21 cellular contexts compared by ENCODE assay signal in the genomic region with DNA sequence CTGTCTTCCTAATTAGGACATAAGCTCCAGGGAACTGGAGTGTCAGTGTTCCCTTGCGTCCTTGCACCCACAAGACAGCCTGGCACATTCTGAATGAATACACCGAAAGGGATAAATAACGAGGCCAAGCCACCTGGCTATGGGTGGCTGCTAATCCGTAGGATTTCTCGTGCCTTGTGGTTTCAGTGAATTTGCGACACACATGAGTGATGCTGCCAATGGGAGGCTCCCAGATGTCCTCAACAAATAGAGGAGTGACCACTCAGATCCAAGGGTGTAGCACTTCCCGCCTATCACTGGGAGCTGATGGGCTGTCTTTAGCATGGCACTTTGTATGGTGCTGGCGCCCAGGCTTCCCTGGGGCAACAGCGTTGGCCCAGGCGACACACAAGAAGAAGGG.
"Had no signal": no experiment of that assay in that cellular context is flagged by ENCODE, and none has a peak within 500 bp of the region (broad histone marks: within the 10 kb centered on the region; RNA-seq: fewer than 3 reads in every experiment).

No MANE protein-coding gene starts in this region.

- H3K27me3 Mint-ChIP-seq: activated T-helper 17 cell treated with anti-CD3 and anti-CD28 coated beads, Interleukin-2, amount 50 U/mL, for 72 hours had no signal

- H3K4me3 Mint-ChIP-seq: activated CD4-positive, alpha-beta memory T cell treated with anti-CD3 and anti-CD28 coated beads, Interleukin-2, amount 10 ng/mL, durations not matched to agents 7 days and 5 days; activated CD4-positive, alpha-beta T cell treated with anti-CD3 and anti-CD28 coated beads, Interleukin-2, amount 10 ng/mL, durations not matched to agents 24 days and 14 days; activated T-helper 17 cell treated with anti-CD3 and anti-CD28 coated beads, Interleukin-2, amount 50 U/mL, for 72 hours; memory B cell; nephron progenitor cell; stimulated activated effector memory CD8-positive, alpha-beta T cell treated with anti-CD3 and anti-CD28 coated beads, Interleukin-12 subunit alpha, Interleukin-12 subunit beta, amount 100 ng/mL, for 72 hours; T-helper 1 cell treated with Interleukin-12 subunit alpha and Interleukin-12 subunit beta and Interleukin-4 antibody, amounts not matched to agents 30 μg/mL and 1 μg/mL, for 36 hours; WTC11 had no signal

- H3K27me3 ChIP-seq: cardiac muscle cell, foreskin keratinocyte, pancreas, transverse colon, uterus had no signal

- H3K4me3 ChIP-seq: cardiac muscle cell, pancreas, stomach, transverse colon, uterus had no signal

- H3K27ac Mint-ChIP-seq: activated CD4-positive, alpha-beta memory T cell treated with anti-CD3 and anti-CD28 coated beads, Interleukin-2, amount 10 ng/mL, durations not matched to agents 7 days and 5 days; activated CD4-positive, alpha-beta T cell treated with anti-CD3 and anti-CD28 coated beads, Interleukin-2, amount 10 ng/mL, durations not matched to agents 24 days and 14 days; activated T-helper 17 cell treated with anti-CD3 and anti-CD28 coated beads, Interleukin-2, amount 50 U/mL, for 72 hours; memory B cell; stimulated activated effector memory CD8-positive, alpha-beta T cell treated with anti-CD3 and anti-CD28 coated beads, Interleukin-12 subunit alpha, Interleukin-12 subunit beta, amount 100 ng/mL, for 72 hours; T-helper 1 cell treated with Interleukin-12 subunit alpha and Interleukin-12 subunit beta and Interleukin-4 antibody, amounts not matched to agents 30 μg/mL and 1 μg/mL, for 36 hours; WTC11 had no signal

- H3K4me1 Mint-ChIP-seq: activated CD4-positive, alpha-beta T cell treated with anti-CD3 and anti-CD28 coated beads, Interleukin-2, amount 10 ng/mL, durations not matched to agents 24 days and 14 days; memory B cell had no signal

- H3K27ac ChIP-seq: cardiac muscle cell, foreskin keratinocyte, pancreas, stomach, transverse colon, uterus had no signal

- DNase-seq: activated CD4-positive, alpha-beta memory T cell treated with anti-CD3 and anti-CD28 coated beads, Interleukin-2, amount 10 ng/mL, durations not matched to agents 7 days and 5 days; activated CD4-positive, alpha-beta T cell treated with anti-CD3 and anti-CD28 coated beads, Interleukin-2, amount 10 ng/mL, durations not matched to agents 24 days and 14 days; activated naive CD4-positive, alpha-beta T cell treated with Interleukin-2 at 50 U/mL for 16 hours; dermis blood vessel endothelial cell; effector CD8-positive, alpha-beta T cell; foreskin keratinocyte; left colon; nephron progenitor cell; right cardiac atrium; stimulated activated CD4-positive, alpha-beta T cell treated with anti-CD3 and anti-CD28 coated beads, Interleukin-2, amount 100 ng/mL, for 24 hours; stomach; T1000; transverse colon; uterus had no signal

- H3K4me1 ChIP-seq: foreskin keratinocyte, pancreas, stomach, transverse colon, uterus had no signal

- H3K9me3 Mint-ChIP-seq: activated CD4-positive, alpha-beta memory T cell treated with anti-CD3 and anti-CD28 coated beads, Interleukin-2, amount 10 ng/mL, durations not matched to agents 7 days and 5 days; activated CD4-positive, alpha-beta T cell treated with anti-CD3 and anti-CD28 coated beads, Interleukin-2, amount 10 ng/mL, durations not matched to agents 24 days and 14 days; activated T-helper 17 cell treated with anti-CD3 and anti-CD28 coated beads, Interleukin-2, amount 50 U/mL, for 72 hours; stimulated activated effector memory CD8-positive, alpha-beta T cell treated with anti-CD3 and anti-CD28 coated beads, Interleukin-12 subunit alpha, Interleukin-12 subunit beta, amount 100 ng/mL, for 72 hours; T-helper 1 cell treated with Interleukin-12 subunit alpha and Interleukin-12 subunit beta and Interleukin-4 antibody, amounts not matched to agents 30 μg/mL and 1 μg/mL, for 36 hours had no signal

- H3K36me3 Mint-ChIP-seq: memory B cell had no signal

- H3K36me3 ChIP-seq: cardiac muscle cell, pancreas, stomach, transverse colon, uterus had no signal

- ATAC-seq: activated T-helper 17 cell treated with anti-CD3 and anti-CD28 coated beads, Interleukin-2, amount 50 U/mL, for 72 hours; foreskin keratinocyte; left colon; pancreas; right cardiac atrium; stimulated activated effector memory CD8-positive, alpha-beta T cell treated with anti-CD3 and anti-CD28 coated beads, Interleukin-12 subunit alpha, Interleukin-12 subunit beta, amount 100 ng/mL, for 72 hours; WTC11 had no signal

- H3K9me3 ChIP-seq: pancreas, transverse colon, uterus had no signal
